ENCODE assay signal across 24 cellular contexts in genomic region chr2:239042046-239042445, GRCh38.
"Had no signal": no experiment of that assay in that cellular context is flagged by ENCODE, and none has a peak within 500 bp of the region (broad histone marks: within the 10 kb centered on the region; RNA-seq: fewer than 3 reads in every experiment).

No MANE protein-coding gene starts in this region.

- H3K27ac ChIP-seq: adrenal gland, Peyer's patch, RWPE1 had no signal

- H3K4me1 ChIP-seq: adrenal gland, Peyer's patch had no signal

- FAIRE-seq: TTC549 had no signal

- H3K9me3 ChIP-seq: adrenal gland had no signal

- H3K4me3 ChIP-seq: adrenal gland, Peyer's patch had no signal

- DNase-seq: activated B cell treated with CpG ODN at 0.5 μM for 24 hours; activated CD4-positive, alpha-beta T cell treated with anti-CD3 and anti-CD28 coated beads for 1 hour; activated CD4-positive, alpha-beta T cell treated with anti-CD3 and anti-CD28 coated beads, Interleukin-2, amount 10 ng/mL, durations not matched to agents 24 days and 14 days; activated CD4-positive, alpha-beta T cell treated with anti-CD3 and anti-CD28 coated beads, Interleukin-2, amount 50 U/mL, for 48 hours; activated CD8-positive, alpha-beta memory T cell treated with anti-CD3 and anti-CD28 coated beads, Interleukin-2, amount 10 ng/mL, durations not matched to agents 7 days and 5 days; activated effector memory CD4-positive, alpha-beta T cell treated with anti-CD3 and anti-CD28 coated beads, Interleukin-2, amount 50 U/mL, for 16 hours; activated naive CD4-positive, alpha-beta T cell treated with anti-CD3 and anti-CD28 coated beads, Interleukin-2, amount 50 U/mL, for 16 hours; activated T-cell treated with anti-CD3 and anti-CD28 coated beads, Interleukin-2, amount 50 U/mL, for 24 hours; adrenal gland; cerebellar nuclear complex; KG1; NCI-H1092; NCI-H1417 treated with DMSO at 0.1 percent for 48 hours; NCI-H1694; NCI-H2029; NCI-H510A treated with DMSO at 0.1 percent for 48 hours; SIG-M5; T-helper 2 cell; T1000 had no signal

- H3K36me3 Mint-ChIP-seq: activated CD8-positive, alpha-beta memory T cell treated with anti-CD3 and anti-CD28 coated beads, Interleukin-2, amount 10 ng/mL, durations not matched to agents 7 days and 5 days; activated naive CD8-positive, alpha-beta T cell treated with anti-CD3 and anti-CD28 coated beads, Interleukin-2, amount 10 ng/mL, durations not matched to agents 7 days and 5 days had no signal

- H3K9me3 Mint-ChIP-seq: activated B cell treated with CpG ODN at 0.5 μM for 24 hours; activated CD4-positive, alpha-beta T cell treated with anti-CD3 and anti-CD28 coated beads, Interleukin-2, amount 10 ng/mL, durations not matched to agents 24 days and 14 days; activated naive CD8-positive, alpha-beta T cell treated with anti-CD3 and anti-CD28 coated beads, Interleukin-2, amount 10 ng/mL, durations not matched to agents 7 days and 5 days; activated T-cell treated with anti-CD3 and anti-CD28 coated beads, Interleukin-2, amount 50 U/mL, for 24 hours; activated T-helper 1 cell treated with anti-CD3 and anti-CD28 coated beads, Interleukin-12 subunit alpha, Interleukin-12 subunit beta, Interleukin-2, Interleukin-4 antibody, amounts not matched to agents 30 ng/mL and 10 ng/mL and 1 ng/mL, durations not matched to agents 14 hours and 24 hours and 36 hours had no signal

- H3K27ac Mint-ChIP-seq: activated B cell treated with CpG ODN at 0.5 μM for 24 hours; activated CD4-positive, alpha-beta T cell treated with anti-CD3 and anti-CD28 coated beads, Interleukin-2, amount 10 ng/mL, durations not matched to agents 24 days and 14 days; activated CD8-positive, alpha-beta memory T cell treated with anti-CD3 and anti-CD28 coated beads, Interleukin-2, amount 10 ng/mL, durations not matched to agents 7 days and 5 days; activated naive CD8-positive, alpha-beta T cell treated with anti-CD3 and anti-CD28 coated beads, Interleukin-2, amount 10 ng/mL, durations not matched to agents 7 days and 5 days; activated T-cell treated with anti-CD3 and anti-CD28 coated beads, Interleukin-2, amount 50 U/mL, for 24 hours; activated T-helper 1 cell treated with anti-CD3 and anti-CD28 coated beads, Interleukin-12 subunit alpha, Interleukin-12 subunit beta, Interleukin-2, Interleukin-4 antibody, amounts not matched to agents 30 ng/mL and 10 ng/mL and 1 ng/mL, durations not matched to agents 14 hours and 24 hours and 36 hours had no signal

- H3K4me3 Mint-ChIP-seq: activated B cell treated with CpG ODN at 0.5 μM for 24 hours; activated CD4-positive, alpha-beta T cell treated with anti-CD3 and anti-CD28 coated beads, Interleukin-2, amount 10 ng/mL, durations not matched to agents 24 days and 14 days; activated CD8-positive, alpha-beta memory T cell treated with anti-CD3 and anti-CD28 coated beads, Interleukin-2, amount 10 ng/mL, durations not matched to agents 7 days and 5 days; activated naive CD8-positive, alpha-beta T cell treated with anti-CD3 and anti-CD28 coated beads, Interleukin-2, amount 10 ng/mL, durations not matched to agents 7 days and 5 days; activated T-cell treated with anti-CD3 and anti-CD28 coated beads, Interleukin-2, amount 50 U/mL, for 24 hours; activated T-helper 1 cell treated with anti-CD3 and anti-CD28 coated beads, Interleukin-12 subunit alpha, Interleukin-12 subunit beta, Interleukin-2, Interleukin-4 antibody, amounts not matched to agents 30 ng/mL and 10 ng/mL and 1 ng/mL, durations not matched to agents 14 hours and 24 hours and 36 hours had no signal

- H3K27me3 ChIP-seq: adrenal gland, Peyer's patch had no signal

- H3K27me3 Mint-ChIP-seq: activated B cell treated with CpG ODN at 0.5 μM for 24 hours; activated CD4-positive, alpha-beta T cell treated with anti-CD3 and anti-CD28 coated beads, Interleukin-2, amount 10 ng/mL, durations not matched to agents 24 days and 14 days; activated CD8-positive, alpha-beta memory T cell treated with anti-CD3 and anti-CD28 coated beads, Interleukin-2, amount 10 ng/mL, durations not matched to agents 7 days and 5 days; activated T-cell treated with anti-CD3 and anti-CD28 coated beads, Interleukin-2, amount 50 U/mL, for 24 hours had no signal

- ATAC-seq: activated CD8-positive, alpha-beta memory T cell treated with anti-CD3 and anti-CD28 coated beads, Interleukin-2, amount 10 ng/mL, durations not matched to agents 7 days and 5 days had no signal

- H3K4me1 Mint-ChIP-seq: activated B cell treated with CpG ODN at 0.5 μM for 24 hours; activated CD4-positive, alpha-beta T cell treated with anti-CD3 and anti-CD28 coated beads, Interleukin-2, amount 10 ng/mL, durations not matched to agents 24 days and 14 days; activated CD8-positive, alpha-beta memory T cell treated with anti-CD3 and anti-CD28 coated beads, Interleukin-2, amount 10 ng/mL, durations not matched to agents 7 days and 5 days had no signal

- H3K36me3 ChIP-seq: adrenal gland, Peyer's patch had no signal
